ENCODE assay signal across 8 cellular contexts in genomic region chr3:47266709-47267489, GRCh38. TPM values are rescaled to one million over a fixed set of nuclear protein-coding genes. Genes with fewer than 3 reads are reported as not detected.
A peak's percentile ranks its signal among the peaks of the same experiment; 100 is the strongest.
DNase-seq lines count a peak whose midpoint lies in the region; ATAC-seq and TF ChIP-seq lines count a peak whose summit lies in the region.

No MANE protein-coding gene starts in this region.

- no peaks in the 10 kb centered on the region for H3K4me1 ChIP-seq in prostate gland (replicated peaks)

- H3K27ac ChIP-seq in prostate gland: no peak overlapping the region

- TF ChIP-seq CTCF in fibroblast of mammary gland (conservative IDR thresholded peaks at IDR 0.05; ENCODE audit: control insufficient read depth, insufficient read depth, low read depth, low read length) (no peak), prostate gland (IDR thresholded peaks at IDR 0.05) (no peak)

- no peak for TF ChIP-seq POLR2A in prostate gland (IDR thresholded peaks at IDR 0.05)

- no peak overlapping the region for H3K4me3 ChIP-seq in Jurkat, Clone E6-1 (ENCODE audit: low read length)
- H3K4me3 ChIP-seq in fibroblast of mammary gland (ENCODE audit: control insufficient read depth, low read depth, low read length) (no peak overlapping the region), prostate gland (no peak overlapping the region)

- H3K9me3 ChIP-seq in prostate gland: no peaks in the 10 kb centered on the region

- ATAC-seq in GM18502 (IDR thresholded peaks at IDR 0.05; ENCODE audit: poor library complexity, unreplicated experiment) (peak; percentile 59), GM21360 (IDR thresholded peaks at IDR 0.05; ENCODE audit: unreplicated experiment) (no peak), GM18520 (IDR thresholded peaks at IDR 0.05; ENCODE audit: unreplicated experiment) (no peak)

- H3K27me3 ChIP-seq in prostate gland (replicated peaks; ENCODE audit: insufficient read depth): no peaks in the 10 kb centered on the region

- peak; percentile 86 for DNase-seq in Jurkat, Clone E6-1 (ENCODE audit: low read depth, low spot score)
- DNase-seq in activated CD4-positive, alpha-beta T cell treated with anti-CD3 and anti-CD28 coated beads for 48 hours: peak; percentile 71
- DNase-seq in fibroblast of mammary gland (ENCODE audit: low read depth) (peak; percentile 97), prostate gland (ENCODE audit: low spot score) (peak; percentile 8), DMS153 (lab: John Stamatoyannopoulos, UW) (no peak)

- intact Hi-C loops in prostate gland (cut with DNase I): no loop called here

- no peaks in the 10 kb centered on the region for H3K36me3 ChIP-seq in prostate gland

- 64% methylated on average over 11 of the region's 11 CpGs for WGBS in prostate gland

RNA-seq across cellular contexts. Expression of gene KIF9, which starts 15.7 kb away (rescaled TPM):
- polyA plus RNA-seq in Jurkat, Clone E6-1 (2012; ENCODE audit: insufficient read depth, insufficient read length): 21.0 TPM
- total RNA-seq in prostate gland: 10 to 100 TPM; 14.3 to 17.5 TPM

RNA-seq across cellular contexts. Expression of gene KLHL18, which starts 15.8 kb away (rescaled TPM):
- 11.6 TPM for polyA plus RNA-seq in Jurkat, Clone E6-1 (2012; ENCODE audit: insufficient read depth, insufficient read length)
- total RNA-seq in prostate gland: 10 to 100 TPM; 10.8 to 18.6 TPM
